Comparison of ENCODE assay signal across 29 cellular contexts in the genomic region with DNA sequence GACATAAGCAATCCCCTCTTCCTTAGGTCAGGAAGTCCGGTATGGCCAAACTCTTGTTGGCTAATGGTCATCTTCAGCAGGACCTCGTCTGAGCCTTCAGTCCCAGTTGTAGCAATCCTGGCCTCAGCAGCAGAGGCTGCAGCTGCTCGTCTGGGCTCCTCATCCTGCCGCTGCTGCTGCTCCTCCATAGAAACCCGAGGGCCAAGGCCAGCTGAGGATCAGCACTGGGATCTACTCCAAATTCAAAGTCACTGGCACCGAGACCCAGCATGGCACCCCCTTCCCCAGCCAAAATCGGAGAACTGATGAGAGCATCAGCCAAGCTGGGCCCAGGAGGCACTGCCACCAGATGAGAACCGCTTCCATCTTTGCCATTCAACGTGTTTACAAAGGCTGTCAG. TPM values are rescaled to one million over a fixed set of nuclear protein-coding genes. Genes with fewer than 3 reads are reported as not detected.
"Had no signal": no experiment of that assay in that cellular context is flagged by ENCODE, and none has a peak within 500 bp of the region (broad histone marks: within the 10 kb centered on the region; RNA-seq: fewer than 3 reads in every experiment).

No MANE protein-coding gene starts in this region.

- H3K27me3 ChIP-seq: neural progenitor cell, ovary, right lobe of liver, sigmoid colon, stomach, thyroid gland, tibial nerve, upper lobe of left lung had no signal

- H3K27ac Mint-ChIP-seq: naive thymus-derived CD4-positive, alpha-beta T cell; natural killer cell; nephron; neural progenitor cell; progenitor cell of endocrine pancreas; stimulated activated effector memory CD8-positive, alpha-beta T cell treated with anti-CD3 and anti-CD28 coated beads, Interleukin-12 subunit alpha, Interleukin-12 subunit beta, amount 100 ng/mL, for 72 hours; stimulated activated naive B cell treated with anti-CD40 and anti-IgM and Interleukin-4, amounts not matched to agents 10 μg/mL and 1 μg/mL and 100 μg/mL, for 72 hours; stimulated activated naive CD8-positive, alpha-beta T cell treated with anti-CD3 and anti-CD28 coated beads, Interleukin-15, Interleukin-2, amounts not matched to agents 100 ng/mL and 50 ng/mL, for 24 hours had no signal

- H3K36me3 ChIP-seq: neural progenitor cell, ovary, right lobe of liver, sigmoid colon, stomach, thoracic aorta, thyroid gland, tibial nerve, upper lobe of left lung had no signal

- H3K9me3 Mint-ChIP-seq: naive thymus-derived CD4-positive, alpha-beta T cell; natural killer cell; neural progenitor cell; stimulated activated effector memory CD8-positive, alpha-beta T cell treated with anti-CD3 and anti-CD28 coated beads, Interleukin-12 subunit alpha, Interleukin-12 subunit beta, amount 100 ng/mL, for 72 hours; stimulated activated naive B cell treated with anti-CD40 and anti-IgM and Interleukin-4, amounts not matched to agents 10 μg/mL and 1 μg/mL and 100 μg/mL, for 72 hours; stimulated activated naive CD8-positive, alpha-beta T cell treated with anti-CD3 and anti-CD28 coated beads, Interleukin-15, Interleukin-2, amounts not matched to agents 100 ng/mL and 50 ng/mL, for 24 hours had no signal

- H3K4me1 Mint-ChIP-seq: natural killer cell; stimulated activated effector memory CD8-positive, alpha-beta T cell treated with anti-CD3 and anti-CD28 coated beads, Interleukin-12 subunit alpha, Interleukin-12 subunit beta, amount 100 ng/mL, for 72 hours had no signal

- H2AFZ ChIP-seq: neural progenitor cell, parathyroid adenoma had no signal

- H3K79me2 ChIP-seq: parathyroid adenoma had no signal

- H3K9ac ChIP-seq: neural progenitor cell, parathyroid adenoma had no signal

- H3K4me2 ChIP-seq: neural progenitor cell had no signal

- H3K27ac ChIP-seq: neural progenitor cell, ovary, parathyroid adenoma, psoas muscle, right lobe of liver, sigmoid colon, stomach, thoracic aorta, thyroid gland, tibial nerve, upper lobe of left lung had no signal

- H3K9me3 ChIP-seq: ovary, psoas muscle, right lobe of liver, sigmoid colon, stomach, thoracic aorta, thyroid gland, tibial nerve, upper lobe of left lung had no signal

- H3K27me3 Mint-ChIP-seq: progenitor cell of endocrine pancreas had no signal

- DNase-seq: naive thymus-derived CD4-positive, alpha-beta T cell; natural killer cell; occipital lobe; ovary; psoas muscle; right lobe of liver; sigmoid colon; small intestine; stimulated activated CD4-positive, alpha-beta T cell treated with anti-CD3 and anti-CD28 coated beads, Interleukin-12 subunit alpha, Interleukin-12 subunit beta, amount 100 ng/mL, for 4 hours; stimulated activated CD4-positive, alpha-beta T cell treated with anti-CD3 and anti-CD28 coated beads, Interleukin-1b, Interleukin-23, amount 100 ng/mL, for 48 hours; stimulated activated CD4-positive, alpha-beta T cell treated with anti-CD3 and anti-CD28 coated beads, Interleukin-4, amount 100 ng/mL, for 1 hour; stimulated activated naive B cell treated with anti-CD40 and anti-IgM and Interleukin-4, amounts not matched to agents 10 μg/mL and 1 μg/mL and 100 μg/mL, for 72 hours; stimulated activated naive CD4-positive, alpha-beta T cell treated with Interleukin-2 at 50 U/mL for 16 hours; stomach; thyroid gland; trophoblast cell; upper lobe of left lung had no signal

- H3K4me3 ChIP-seq: neural progenitor cell, ovary, psoas muscle, right lobe of liver, sigmoid colon, stomach, thoracic aorta, thyroid gland, tibial nerve, upper lobe of left lung had no signal

- H3K36me3 Mint-ChIP-seq: naive thymus-derived CD4-positive, alpha-beta T cell; natural killer cell; neural progenitor cell; stimulated activated effector memory CD8-positive, alpha-beta T cell treated with anti-CD3 and anti-CD28 coated beads, Interleukin-12 subunit alpha, Interleukin-12 subunit beta, amount 100 ng/mL, for 72 hours; stimulated activated naive B cell treated with anti-CD40 and anti-IgM and Interleukin-4, amounts not matched to agents 10 μg/mL and 1 μg/mL and 100 μg/mL, for 72 hours had no signal

- H3K4me1 ChIP-seq: parathyroid adenoma, psoas muscle, sigmoid colon, thyroid gland, tibial nerve, upper lobe of left lung had no signal

- H3K4me3 Mint-ChIP-seq: natural killer cell; nephron; neural progenitor cell; stimulated activated effector memory CD8-positive, alpha-beta T cell treated with anti-CD3 and anti-CD28 coated beads, Interleukin-12 subunit alpha, Interleukin-12 subunit beta, amount 100 ng/mL, for 72 hours; stimulated activated naive B cell treated with anti-CD40 and anti-IgM and Interleukin-4, amounts not matched to agents 10 μg/mL and 1 μg/mL and 100 μg/mL, for 72 hours; stimulated activated naive CD8-positive, alpha-beta T cell treated with anti-CD3 and anti-CD28 coated beads, Interleukin-15, Interleukin-2, amounts not matched to agents 100 ng/mL and 50 ng/mL, for 24 hours had no signal

RNA-seq across cellular contexts. Expression of gene CLDN14, which starts 6.3 kb away (rescaled TPM):
- total RNA-seq: naive thymus-derived CD4-positive, alpha-beta T cell; natural killer cell; occipital lobe; ovary; progenitor cell of endocrine pancreas; psoas muscle; right cardiac atrium; sigmoid colon; stomach; subcutaneous adipose tissue; temporal lobe; thoracic aorta; thyroid gland; ureter had no signal
